In genomic region chr1:162930532-162931438, GRCh38 we compare ENCODE assay signal across 19 cellular contexts.
"Had no signal": no experiment of that assay in that cellular context is flagged by ENCODE, and none has a peak within 500 bp of the region (broad histone marks: within the 10 kb centered on the region; RNA-seq: fewer than 3 reads in every experiment).

No MANE protein-coding gene starts in this region.

- DNase-seq: activated CD4-positive, alpha-beta T cell treated with anti-CD3 and anti-CD28 coated beads, Interleukin-2, amount 50 U/mL, for 4 hours; activated effector memory CD4-positive, alpha-beta T cell treated with Interleukin-2 at 50 U/mL for 16 hours; activated T-cell treated with anti-CD3 and anti-CD28 coated beads, Interleukin-2, amount 50 U/mL, for 24 hours; amniotic stem cell; brain microvascular endothelial cell; dermis blood vessel endothelial cell; endodermal cell; erythroblast; mammary epithelial cell; mucosa of descending colon; naive thymus-derived CD8-positive, alpha-beta T cell; psoas muscle; sigmoid colon; stimulated activated CD4-positive, alpha-beta T cell treated with anti-CD3 and anti-CD28 coated beads, Interleukin-4, amount 100 ng/mL, for 1 hour; stimulated activated CD8-positive, alpha-beta memory T cell treated with anti-CD3 and anti-CD28 coated beads, Interleukin-4, amount 100 ng/mL, for 48 hours; stimulated activated naive CD8-positive, alpha-beta T cell treated with anti-CD3 and anti-CD28 coated beads, Interleukin-15, Interleukin-2, amounts not matched to agents 100 U/mL and 50 U/mL, for 24 hours; testis had no signal

- H3K27me3 ChIP-seq: brain microvascular endothelial cell, sigmoid colon, testis had no signal

- FAIRE-seq: urothelium cell line had no signal

- H3K4me1 ChIP-seq: sigmoid colon, testis had no signal

- H3K4me3 ChIP-seq: mucosa of descending colon, psoas muscle, sigmoid colon, testis had no signal

- H3K27ac ChIP-seq: brain microvascular endothelial cell, psoas muscle, sigmoid colon, testis had no signal

- H3K36me3 ChIP-seq: brain microvascular endothelial cell, sigmoid colon had no signal

- ATAC-seq: activated CD4-positive, CD25-positive, alpha-beta regulatory T cell treated with anti-CD3 and anti-CD28 coated beads, Interleukin-2, amount 50 U/mL, for 24 hours; mucosa of descending colon; naive thymus-derived CD8-positive, alpha-beta T cell; stimulated activated naive CD8-positive, alpha-beta T cell treated with anti-CD3 and anti-CD28 coated beads, Interleukin-15, Interleukin-2, amounts not matched to agents 100 U/mL and 50 U/mL, for 24 hours had no signal

- H3K9me3 ChIP-seq: mucosa of descending colon, psoas muscle, sigmoid colon, testis had no signal
